ENCODE assay signal across 1 cellular context in the genomic region with DNA sequence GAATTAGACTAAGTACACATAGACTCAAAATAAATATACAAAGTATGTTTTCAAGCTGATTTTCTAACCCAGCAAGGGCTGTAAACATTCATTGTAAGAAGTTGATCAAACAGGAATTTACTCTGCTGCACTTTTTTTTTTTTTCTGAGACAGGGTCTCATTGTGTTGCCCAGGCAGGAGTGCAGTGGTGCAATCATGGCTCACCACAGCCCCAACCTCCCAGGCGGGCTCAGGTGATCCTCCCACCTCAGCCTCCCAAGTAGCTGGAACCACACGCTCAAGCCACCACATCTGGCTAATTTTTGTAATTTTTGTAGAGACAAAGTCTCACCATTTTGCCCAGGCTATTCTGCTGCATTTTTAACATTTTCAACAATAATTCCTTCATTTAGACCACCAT.
TF ChIP-seq lines count a peak whose summit lies in the region.

No MANE protein-coding gene starts in this region.

TF ChIP-seq in HepG2, 621 proteins besides CTCF, POLR2A, EP300 and RAD21 (continued from another document):
- TF ChIP-seq, protein P1, sequence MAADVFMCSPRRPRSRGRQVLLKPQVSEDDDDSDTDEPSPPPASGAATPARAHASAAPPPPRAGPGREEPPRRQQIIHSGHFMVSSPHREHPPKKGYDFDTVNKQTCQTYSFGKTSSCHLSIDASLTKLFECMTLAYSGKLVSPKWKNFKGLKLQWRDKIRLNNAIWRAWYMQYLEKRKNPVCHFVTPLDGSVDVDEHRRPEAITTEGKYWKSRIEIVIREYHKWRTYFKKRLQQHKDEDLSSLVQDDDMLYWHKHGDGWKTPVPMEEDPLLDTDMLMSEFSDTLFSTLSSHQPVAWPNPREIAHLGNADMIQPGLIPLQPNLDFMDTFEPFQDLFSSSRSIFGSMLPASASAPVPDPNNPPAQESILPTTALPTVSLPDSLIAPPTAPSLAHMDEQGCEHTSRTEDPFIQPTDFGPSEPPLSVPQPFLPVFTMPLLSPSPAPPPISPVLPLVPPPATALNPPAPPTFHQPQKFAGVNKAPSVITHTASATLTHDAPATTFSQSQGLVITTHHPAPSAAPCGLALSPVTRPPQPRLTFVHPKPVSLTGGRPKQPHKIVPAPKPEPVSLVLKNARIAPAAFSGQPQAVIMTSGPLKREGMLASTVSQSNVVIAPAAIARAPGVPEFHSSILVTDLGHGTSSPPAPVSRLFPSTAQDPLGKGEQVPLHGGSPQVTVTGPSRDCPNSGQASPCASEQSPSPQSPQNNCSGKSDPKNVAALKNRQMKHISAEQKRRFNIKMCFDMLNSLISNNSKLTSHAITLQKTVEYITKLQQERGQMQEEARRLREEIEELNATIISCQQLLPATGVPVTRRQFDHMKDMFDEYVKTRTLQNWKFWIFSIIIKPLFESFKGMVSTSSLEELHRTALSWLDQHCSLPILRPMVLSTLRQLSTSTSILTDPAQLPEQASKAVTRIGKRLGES (CRISPR knock-in tag; IDR thresholded peaks at IDR 0.05; ENCODE audit: borderline replicate concordance), result no peak
- TF ChIP-seq ZNF335 (CRISPR knock-in tag; IDR thresholded peaks at IDR 0.05), result no peak
- no peak for TF ChIP-seq MXI1 (IDR thresholded peaks at IDR 0.05; ENCODE audit: borderline replicate concordance, low read depth, low read length)
- no peak for TF ChIP-seq ZSCAN22 (CRISPR knock-in tag; IDR thresholded peaks at IDR 0.05)
- TF ChIP-seq CBX2 (IDR thresholded peaks at IDR 0.05; ENCODE audit: low read depth, low read length), result no peak
- no peak for TF ChIP-seq CBX2 (CRISPR knock-in tag; IDR thresholded peaks at IDR 0.05; ENCODE audit: low read depth)
- TF ChIP-seq, protein P2, sequence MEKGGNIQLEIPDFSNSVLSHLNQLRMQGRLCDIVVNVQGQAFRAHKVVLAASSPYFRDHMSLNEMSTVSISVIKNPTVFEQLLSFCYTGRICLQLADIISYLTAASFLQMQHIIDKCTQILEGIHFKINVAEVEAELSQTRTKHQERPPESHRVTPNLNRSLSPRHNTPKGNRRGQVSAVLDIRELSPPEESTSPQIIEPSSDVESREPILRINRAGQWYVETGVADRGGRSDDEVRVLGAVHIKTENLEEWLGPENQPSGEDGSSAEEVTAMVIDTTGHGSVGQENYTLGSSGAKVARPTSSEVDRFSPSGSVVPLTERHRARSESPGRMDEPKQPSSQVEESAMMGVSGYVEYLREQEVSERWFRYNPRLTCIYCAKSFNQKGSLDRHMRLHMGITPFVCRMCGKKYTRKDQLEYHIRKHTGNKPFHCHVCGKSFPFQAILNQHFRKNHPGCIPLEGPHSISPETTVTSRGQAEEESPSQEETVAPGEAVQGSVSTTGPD (CRISPR knock-in tag; IDR thresholded peaks at IDR 0.05), result no peak
- TF ChIP-seq SRF (IDR thresholded peaks at IDR 0.05; ENCODE audit: low read depth, low read length), result no peak
- TF ChIP-seq ZNF484 (CRISPR knock-in tag; IDR thresholded peaks at IDR 0.05; ENCODE audit: borderline replicate concordance, low read depth), result no peak
- TF ChIP-seq TGIF2 (CRISPR knock-in tag; IDR thresholded peaks at IDR 0.05), result no peak
- no peak for TF ChIP-seq REXO4 (CRISPR knock-in tag; IDR thresholded peaks at IDR 0.05; ENCODE audit: borderline replicate concordance)
- no peak for TF ChIP-seq ZNF841 (CRISPR knock-in tag; IDR thresholded peaks at IDR 0.05; ENCODE audit: borderline replicate concordance)
- no peak for TF ChIP-seq ZNF619 (CRISPR knock-in tag; IDR thresholded peaks at IDR 0.05)
- no peak for TF ChIP-seq ZNF343 (CRISPR knock-in tag; IDR thresholded peaks at IDR 0.05)
- TF ChIP-seq RARG (CRISPR knock-in tag; IDR thresholded peaks at IDR 0.05; ENCODE audit: low read depth), result no peak
- TF ChIP-seq HNRNPK (IDR thresholded peaks at IDR 0.05; ENCODE audit: low read depth, low read length, poor library complexity, severe bottlenecking), result no peak
- TF ChIP-seq MED1 (CRISPR knock-in tag; IDR thresholded peaks at IDR 0.05), result no peak
- 0 out of 2 replicates have a peak, but pooled peaks have one; percentile 26 for TF ChIP-seq ELF3 (CRISPR knock-in tag; IDR thresholded peaks at IDR 0.05)
- no peak for TF ChIP-seq FOXA1 (IDR thresholded peaks at IDR 0.05)
- TF ChIP-seq FOXA1 (CRISPR knock-in tag; IDR thresholded peaks at IDR 0.05), result peak; percentile 26; the same call in 1 of the 2 replicates
- TF ChIP-seq MAFF (IDR thresholded peaks at IDR 0.05; ENCODE audit: low read depth, low read length), result no peak
- TF ChIP-seq, protein P3, sequence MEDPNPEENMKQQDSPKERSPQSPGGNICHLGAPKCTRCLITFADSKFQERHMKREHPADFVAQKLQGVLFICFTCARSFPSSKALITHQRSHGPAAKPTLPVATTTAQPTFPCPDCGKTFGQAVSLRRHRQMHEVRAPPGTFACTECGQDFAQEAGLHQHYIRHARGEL (CRISPR knock-in tag; IDR thresholded peaks at IDR 0.05), result no peak
- TF ChIP-seq NFKB2 (CRISPR knock-in tag; IDR thresholded peaks at IDR 0.05; ENCODE audit: borderline replicate concordance), result no peak
- TF ChIP-seq ZBTB7B (CRISPR knock-in tag; IDR thresholded peaks at IDR 0.05), result no peak
- TF ChIP-seq FOXJ3 (CRISPR knock-in tag; IDR thresholded peaks at IDR 0.05; ENCODE audit: borderline replicate concordance), result peak; percentile 6; the same call in 1 of the 2 replicates
- TF ChIP-seq, protein P4, sequence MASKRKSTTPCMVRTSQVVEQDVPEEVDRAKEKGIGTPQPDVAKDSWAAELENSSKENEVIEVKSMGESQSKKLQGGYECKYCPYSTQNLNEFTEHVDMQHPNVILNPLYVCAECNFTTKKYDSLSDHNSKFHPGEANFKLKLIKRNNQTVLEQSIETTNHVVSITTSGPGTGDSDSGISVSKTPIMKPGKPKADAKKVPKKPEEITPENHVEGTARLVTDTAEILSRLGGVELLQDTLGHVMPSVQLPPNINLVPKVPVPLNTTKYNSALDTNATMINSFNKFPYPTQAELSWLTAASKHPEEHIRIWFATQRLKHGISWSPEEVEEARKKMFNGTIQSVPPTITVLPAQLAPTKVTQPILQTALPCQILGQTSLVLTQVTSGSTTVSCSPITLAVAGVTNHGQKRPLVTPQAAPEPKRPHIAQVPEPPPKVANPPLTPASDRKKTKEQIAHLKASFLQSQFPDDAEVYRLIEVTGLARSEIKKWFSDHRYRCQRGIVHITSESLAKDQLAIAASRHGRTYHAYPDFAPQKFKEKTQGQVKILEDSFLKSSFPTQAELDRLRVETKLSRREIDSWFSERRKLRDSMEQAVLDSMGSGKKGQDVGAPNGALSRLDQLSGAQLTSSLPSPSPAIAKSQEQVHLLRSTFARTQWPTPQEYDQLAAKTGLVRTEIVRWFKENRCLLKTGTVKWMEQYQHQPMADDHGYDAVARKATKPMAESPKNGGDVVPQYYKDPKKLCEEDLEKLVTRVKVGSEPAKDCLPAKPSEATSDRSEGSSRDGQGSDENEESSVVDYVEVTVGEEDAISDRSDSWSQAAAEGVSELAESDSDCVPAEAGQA (IDR thresholded peaks at IDR 0.05; ENCODE audit: low read depth), result no peak
- TF ChIP-seq, protein P4 (CRISPR knock-in tag; IDR thresholded peaks at IDR 0.05; ENCODE audit: borderline replicate concordance), result no peak
